ENCODE assay signal across 9 cellular contexts in genomic region chr6:28635547-28636158, GRCh38.
DNase-seq lines count a peak whose midpoint lies in the region; ATAC-seq and TF ChIP-seq lines count a peak whose summit lies in the region.
"Had no signal": no experiment of that assay in that cellular context is flagged by ENCODE, and none has a peak within 500 bp of the region (broad histone marks: within the 10 kb centered on the region; RNA-seq: fewer than 3 reads in every experiment).

No MANE protein-coding gene starts in this region.

- in situ Hi-C loops in gastrocnemius medialis (cut with MboI; ENCODE audit: low sequenced_read_pairs in 4 of 4): no loop called here

- DNase-seq in left ventricle myocardium inferior (no peak), Right ventricle myocardium inferior (ENCODE audit: missing footprints) (no peak), thyroid gland (peak; percentile 24 to 37), gastrocnemius medialis (no peak)
- DNase-seq in activated T-helper 1 cell treated with anti-CD3 and anti-CD28 coated beads, Interleukin-12 subunit alpha, Interleukin-12 subunit beta, Interleukin-2, Interleukin-4 antibody, amounts not matched to agents 30 ng/mL and 10 ng/mL and 1 ng/mL, durations not matched to agents 14 hours and 24 hours and 36 hours (ENCODE audit: low spot score): no peak
- no peak for DNase-seq in stimulated activated CD4-positive, alpha-beta T cell treated with anti-CD3 and anti-CD28 coated beads, Interleukin-15, amount 100 ng/mL, for 24 hours
- DNase-seq: uterus had no signal

- peaks cover 45% of the 10 kb centered on the region for H3K27me3 Mint-ChIP-seq in activated T-helper 1 cell treated with anti-CD3 and anti-CD28 coated beads, Interleukin-12 subunit alpha, Interleukin-12 subunit beta, Interleukin-2, Interleukin-4 antibody, amounts not matched to agents 30 ng/mL and 10 ng/mL and 1 ng/mL, durations not matched to agents 14 hours and 24 hours and 36 hours (ENCODE audit: insufficient read depth)

- H3K4me1 ChIP-seq in left ventricle myocardium inferior: peaks cover 10% of the 10 kb centered on the region
- H3K4me1 ChIP-seq in iPS-15b (ENCODE audit: control insufficient read depth, insufficient read depth, low read length): no peaks in the 10 kb centered on the region
- peaks cover 0 to 10% of the 10 kb centered on the region in 2 donors for H3K4me1 ChIP-seq in thyroid gland
- no peaks in the 10 kb centered on the region for H3K4me1 ChIP-seq in gastrocnemius medialis
- H3K4me1 ChIP-seq: uterus had no signal

- peaks cover 6% of the 10 kb centered on the region for H3K9me3 Mint-ChIP-seq in activated T-helper 1 cell treated with anti-CD3 and anti-CD28 coated beads, Interleukin-12 subunit alpha, Interleukin-12 subunit beta, Interleukin-2, Interleukin-4 antibody, amounts not matched to agents 30 ng/mL and 10 ng/mL and 1 ng/mL, durations not matched to agents 14 hours and 24 hours and 36 hours

- WGBS in thyroid gland, 2 donors: 8 to 12% methylated on average over 19 to 20 of the region's 20 CpGs

- H3K27me3 ChIP-seq in left ventricle myocardium inferior (ENCODE audit: low read depth): peaks cover 94% of the 10 kb centered on the region
- H3K27me3 ChIP-seq in iPS-15b (ENCODE audit: control insufficient read depth, insufficient read depth, low read length): peaks cover 62% of the 10 kb centered on the region
- H3K27me3 ChIP-seq in thyroid gland: no peaks in the 10 kb centered on the region
- H3K27me3 ChIP-seq in gastrocnemius medialis: peaks cover 15 to 42% (median 19%) of the 10 kb centered on the region in 3 donors

- H3K4me1 Mint-ChIP-seq in activated T-helper 1 cell treated with anti-CD3 and anti-CD28 coated beads, Interleukin-12 subunit alpha, Interleukin-12 subunit beta, Interleukin-2, Interleukin-4 antibody, amounts not matched to agents 30 ng/mL and 10 ng/mL and 1 ng/mL, durations not matched to agents 14 hours and 24 hours and 36 hours (ENCODE audit: low read depth): peaks cover 14% of the 10 kb centered on the region

- peak overlapping the region; percentile 37 for H3K4me3 Mint-ChIP-seq in activated T-helper 1 cell treated with anti-CD3 and anti-CD28 coated beads, Interleukin-12 subunit alpha, Interleukin-12 subunit beta, Interleukin-2, Interleukin-4 antibody, amounts not matched to agents 30 ng/mL and 10 ng/mL and 1 ng/mL, durations not matched to agents 14 hours and 24 hours and 36 hours

- peak overlapping the region; percentile 56 for H3K4me3 ChIP-seq in left ventricle myocardium inferior
- peak overlapping the region; percentile 69 for H3K4me3 ChIP-seq in iPS-15b (ENCODE audit: low read depth, low read length)
- H3K4me3 ChIP-seq in thyroid gland (replicated peaks in 1 of 3): peak overlapping the region in 2 of 3 donors; percentile 18 to 25
- peak overlapping the region in 1 of 4 donors; percentile 20 for H3K4me3 ChIP-seq in gastrocnemius medialis

- no peak overlapping the region for H3K9ac ChIP-seq in iPS-15b (ENCODE audit: low read depth, low read length)

- H3K36me3 ChIP-seq in left ventricle myocardium inferior: no peaks in the 10 kb centered on the region
- no peaks in the 10 kb centered on the region for H3K36me3 ChIP-seq in iPS-15b (ENCODE audit: control insufficient read depth, insufficient read depth, low read length)
- no peaks in the 10 kb centered on the region for H3K36me3 ChIP-seq in thyroid gland
- H3K36me3 ChIP-seq in gastrocnemius medialis: no peaks in the 10 kb centered on the region
- H3K36me3 ChIP-seq: uterus had no signal

- no peaks in the 10 kb centered on the region for H3K36me3 Mint-ChIP-seq in activated T-helper 1 cell treated with anti-CD3 and anti-CD28 coated beads, Interleukin-12 subunit alpha, Interleukin-12 subunit beta, Interleukin-2, Interleukin-4 antibody, amounts not matched to agents 30 ng/mL and 10 ng/mL and 1 ng/mL, durations not matched to agents 14 hours and 24 hours and 36 hours (ENCODE audit: low read depth)

- no peaks in the 10 kb centered on the region for H3K9me3 ChIP-seq in left ventricle myocardium inferior (replicated peaks)
- H3K9me3 ChIP-seq in iPS-15b (ENCODE audit: control insufficient read depth, insufficient read depth, low read length): no peaks in the 10 kb centered on the region
- no peaks in the 10 kb centered on the region for H3K9me3 ChIP-seq in thyroid gland
- no peaks in the 10 kb centered on the region for H3K9me3 ChIP-seq in gastrocnemius medialis
- H3K9me3 ChIP-seq: uterus had no signal

- intact Hi-C loops in left ventricle myocardium inferior (cut with micrococcal nuclease) (no loop called here), Right ventricle myocardium inferior (cut with DNase I) (no loop called here), thyroid gland (cut with DNase I) (no loop called here), gastrocnemius medialis (cut with DNase I; ENCODE audit: low total_unique reads) (no loop called here)
- intact Hi-C loops in activated T-helper 1 cell treated with anti-CD3 and anti-CD28 coated beads, Interleukin-12 subunit alpha, Interleukin-12 subunit beta, Interleukin-2, Interleukin-4 antibody, amounts not matched to agents 30 ng/mL and 10 ng/mL and 1 ng/mL, durations not matched to agents 14 hours and 24 hours and 36 hours (cut with micrococcal nuclease): loop anchor here (5.0 to 10.0 kb wide), 5 partner anchors 47 to 1351 kb away; a partner anchor contains a TSS

- TF ChIP-seq CTCF in left ventricle myocardium inferior (IDR thresholded peaks at IDR 0.05; ENCODE audit: borderline replicate concordance) (no peak), thyroid gland (IDR thresholded peaks at IDR 0.05) (no peak), gastrocnemius medialis (IDR thresholded peaks at IDR 0.05 in 4 of 5, conservative IDR thresholded peaks at IDR 0.05 in 1 of 5) (no peak)

- peak overlapping the region; percentile 84 for H3K27ac Mint-ChIP-seq in activated T-helper 1 cell treated with anti-CD3 and anti-CD28 coated beads, Interleukin-12 subunit alpha, Interleukin-12 subunit beta, Interleukin-2, Interleukin-4 antibody, amounts not matched to agents 30 ng/mL and 10 ng/mL and 1 ng/mL, durations not matched to agents 14 hours and 24 hours and 36 hours

- no peak for ATAC-seq in Right ventricle myocardium inferior
- ATAC-seq in gastrocnemius medialis: no peak
- no peak for ATAC-seq in HG03039 (IDR thresholded peaks at IDR 0.05; ENCODE audit: unreplicated experiment)

- H3K27ac ChIP-seq in left ventricle myocardium inferior (replicated peaks) (no peak overlapping the region), thyroid gland (peak overlapping the region in 2 of 3 donors; percentile 59), gastrocnemius medialis (no peak overlapping the region)
- H3K27ac ChIP-seq: uterus had no signal

- no peak for TF ChIP-seq POLR2A in thyroid gland (IDR thresholded peaks at IDR 0.05)
- no peak for TF ChIP-seq POLR2A in gastrocnemius medialis (IDR thresholded peaks at IDR 0.05)

Comparison
In these comparisons a context has a peak if more than half of its experiments do, and no peak if none do; other contexts are left out.
1. DNase-seq: peak in thyroid gland (2 of 2); none in left ventricle myocardium inferior (single experiment), Right ventricle myocardium inferior (single experiment), activated T-helper 1 cell treated with anti-CD3 and anti-CD28 coated beads, Interleukin-12 subunit alpha, Interleukin-12 subunit beta, Interleukin-2, Interleukin-4 antibody, amounts not matched to agents 30 ng/mL and 10 ng/mL and 1 ng/mL, durations not matched to agents 14 hours and 24 hours and 36 hours (single experiment), gastrocnemius medialis (0 of 2) and stimulated activated CD4-positive, alpha-beta T cell treated with anti-CD3 and anti-CD28 coated beads, Interleukin-15, amount 100 ng/mL, for 24 hours (single experiment).
2. H3K27ac ChIP-seq: peak in thyroid gland (2 of 3); none in left ventricle myocardium inferior (single experiment) and gastrocnemius medialis (0 of 4).